10 cellular contexts compared by ENCODE assay signal in genomic region chr7:150811-151221, GRCh38. TPM values are rescaled to one million over a fixed set of nuclear protein-coding genes. Genes with fewer than 3 reads are reported as not detected.
DNase-seq lines count a peak whose midpoint lies in the region; ATAC-seq and TF ChIP-seq lines count a peak whose summit lies in the region.
"Had no signal": no experiment of that assay in that cellular context is flagged by ENCODE, and none has a peak within 500 bp of the region (broad histone marks: within the 10 kb centered on the region; RNA-seq: fewer than 3 reads in every experiment).

No MANE protein-coding gene starts in this region.

- peaks cover 54% of the 10 kb centered on the region for H3K4me1 Mint-ChIP-seq in nephron progenitor cell

- 85 to 86% methylated on average over 13 of the region's 13 CpGs for WGBS in aorta, 2 donors

- no peaks in the 10 kb centered on the region for H3K27me3 ChIP-seq in left ventricle myocardium inferior (ENCODE audit: low read depth)
- no peaks in the 10 kb centered on the region for H3K27me3 ChIP-seq in aorta (ENCODE audit: control insufficient read depth in 1 of 2, insufficient read depth in 2 of 2, low read length in 1 of 2)
- no peaks in the 10 kb centered on the region for H3K27me3 ChIP-seq in A673 (replicated peaks; ENCODE audit: insufficient read depth, low read depth, low read length, poor library complexity)

- H3K27me3 Mint-ChIP-seq in nephron progenitor cell (ENCODE audit: low read depth, poor library complexity), result peaks cover 11% of the 10 kb centered on the region

- H3K4me3 ChIP-seq in left ventricle myocardium inferior, result no peak overlapping the region
- no peak overlapping the region for H3K4me3 ChIP-seq in aorta (ENCODE audit: low read length in 2 of 2)
- no peak overlapping the region for H3K4me3 ChIP-seq in A673 (ENCODE audit: low read depth, low read length, poor library complexity, severe bottlenecking)

- no peaks in the 10 kb centered on the region for H3K9me3 Mint-ChIP-seq in nephron progenitor cell

- BruUV-seq in A673 (replicated peaks; lab: Mats Ljungman, UMichigan), result no TSS peak

- H3K9me3 ChIP-seq in left ventricle myocardium inferior (replicated peaks) (no peaks in the 10 kb centered on the region), aorta (ENCODE audit: control insufficient read depth, low read length) (no peaks in the 10 kb centered on the region), A673 (ENCODE audit: low read depth, low read length, poor library complexity, severe bottlenecking) (no peaks in the 10 kb centered on the region)

- H3K4me1 ChIP-seq in left ventricle myocardium inferior (peaks cover 31% of the 10 kb centered on the region), aorta (ENCODE audit: control insufficient read depth in 1 of 2, insufficient read depth in 2 of 2, low read length in 2 of 2) (no peaks in the 10 kb centered on the region), A673 (ENCODE audit: insufficient read depth, low read length, poor library complexity, severe bottlenecking) (peaks cover 8% of the 10 kb centered on the region)

- H3K27ac ChIP-seq in left ventricle myocardium inferior (replicated peaks) (peak overlapping the region; percentile 96), aorta (ENCODE audit: low read depth in 1 of 2, low read length in 2 of 2) (no peak overlapping the region), A673 (ENCODE audit: low read depth, low read length, poor library complexity, severe bottlenecking) (no peak overlapping the region)

- POLR2A ChIA-PET in A673 (lab: Charles Lee; ENCODE audit: low non-redundant PET), result no interaction called here

- H3K4me3 Mint-ChIP-seq in nephron progenitor cell, result peak overlapping the region; percentile 71

- no peak for DNase-seq in left ventricle myocardium inferior
- no peak for DNase-seq in cardiac septum (ENCODE audit: low spot score)
- peak; percentile 36 for DNase-seq in amniotic epithelial cell (ENCODE audit: low read depth)
- no peak for DNase-seq in nephron progenitor cell
- peak; percentile 76 for DNase-seq in aorta
- no peak for DNase-seq in iPS-NIHi7 (ENCODE audit: extremely low spot score)
- no peak for DNase-seq in A673 (ENCODE audit: low spot score)
- no peak for DNase-seq in SW 1271 (lab: John Stamatoyannopoulos, UW)
- DNase-seq: erythroblast; stimulated activated CD4-positive, alpha-beta T cell treated with anti-CD3 and anti-CD28 coated beads, Interleukin-4, amount 100 ng/mL, for 24 hours had no signal

- peaks cover 13% of the 10 kb centered on the region for H3K36me3 Mint-ChIP-seq in nephron progenitor cell (ENCODE audit: low read depth)

- TF ChIP-seq CTCF in left ventricle myocardium inferior (IDR thresholded peaks at IDR 0.05; ENCODE audit: borderline replicate concordance) (no peak), nephron progenitor cell (IDR thresholded peaks at IDR 0.05) (no peak), A673 (conservative IDR thresholded peaks at IDR 0.05; ENCODE audit: low read depth, low read length) (no peak)

- H3K27ac Mint-ChIP-seq in nephron progenitor cell, result peak overlapping the region; percentile 70

- intact Hi-C loops in left ventricle myocardium inferior (cut with micrococcal nuclease), result no loop called here
- intact Hi-C loops in cardiac septum (cut with DNase I), result loop anchor here (2.0 kb wide), 1 partner anchor 42 kb away; the partner anchor contains the start of gene FAM20C
- intact Hi-C loops in aorta (cut with DNase I), result loop anchor here in 1 of 2 donors (5.0 kb wide), 1 partner anchor 36 kb away; no protein-coding TSS in a partner anchor
- intact Hi-C loops in A673 (cut with micrococcal nuclease; ENCODE audit: unreplicated experiment), result no loop called here

- H3K36me3 ChIP-seq in left ventricle myocardium inferior (no peaks in the 10 kb centered on the region), aorta (ENCODE audit: control insufficient read depth in 1 of 2, insufficient read depth in 2 of 2, low read length in 1 of 2) (no peaks in the 10 kb centered on the region), A673 (ENCODE audit: insufficient read depth, low read length, poor library complexity, severe bottlenecking) (no peaks in the 10 kb centered on the region)

- ATAC-seq in aorta (ENCODE audit: low FRiP score), result no peak

- CTCF ChIA-PET in A673 (lab: Charles Lee), result no interaction called here

RNA-seq across cellular contexts. Expression of gene FAM20C, which starts 41.6 kb away (rescaled TPM):
- total RNA-seq in left ventricle myocardium inferior, result 22.2 TPM
- total RNA-seq in cardiac septum, result 30.2 TPM
- total RNA-seq in aorta, result 100 to 1,000 TPM in 1 of 2 donors, 10 to 100 TPM in 1; 88.3 to 104 TPM
- polyA plus RNA-seq in aorta, result 10 to 100 TPM; 11.3 to 26.6 TPM
- 35.8 and 36.3 TPM in 2 replicates for total RNA-seq in A673 (2021)

Comparison
In these comparisons a context has a peak if more than half of its experiments do, and no peak if none do; other contexts are left out.
1. DNase-seq: peak in amniotic epithelial cell (single experiment) and aorta (2 of 2); none in left ventricle myocardium inferior (single experiment), cardiac septum (single experiment), nephron progenitor cell (single experiment), iPS-NIHi7 (single experiment), A673 (single experiment) and SW 1271 (0 of 2).